Comparison of ENCODE assay signal across 8 cellular contexts in the genomic region with DNA sequence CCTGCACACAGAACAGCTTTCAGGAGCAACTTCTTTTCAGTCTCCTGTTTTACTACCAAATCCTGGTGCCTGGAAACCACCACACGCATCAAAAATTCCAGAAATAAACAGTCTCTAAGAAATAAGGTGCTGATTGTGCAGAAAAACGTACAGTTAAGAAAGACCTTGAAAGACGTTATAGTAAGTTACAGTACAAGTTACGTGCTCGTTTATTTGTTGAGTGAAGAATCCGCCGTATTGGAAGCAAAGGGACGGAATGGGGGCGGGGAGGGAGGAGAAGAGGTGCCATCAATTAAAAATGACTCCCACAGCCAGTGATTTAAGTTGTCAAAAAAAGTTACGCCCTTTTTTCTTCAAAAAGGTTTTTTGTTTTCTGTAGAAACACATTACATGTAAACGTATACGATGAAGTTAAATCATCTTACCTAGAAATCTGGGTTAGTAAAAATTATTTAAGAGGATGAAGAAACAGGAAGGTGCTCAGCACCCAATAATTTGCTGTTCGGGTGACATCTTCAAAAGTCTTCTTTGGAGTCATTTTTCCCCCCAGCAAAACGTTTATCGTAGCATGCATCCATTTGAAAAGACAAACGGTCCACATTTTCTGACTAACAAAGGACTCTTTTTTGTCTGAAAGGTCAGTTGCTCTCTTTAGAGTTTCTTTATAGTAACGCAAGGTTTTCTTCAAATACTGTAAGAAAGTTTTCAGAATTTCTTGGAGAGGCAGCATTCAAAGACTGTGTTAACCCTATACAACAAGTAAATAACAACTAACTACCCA. TPM values are rescaled to one million over a fixed set of nuclear protein-coding genes. Genes with fewer than 3 reads are reported as not detected.
DNase-seq lines count a peak whose midpoint lies in the region; ATAC-seq and TF ChIP-seq lines count a peak whose summit lies in the region.

No MANE protein-coding gene starts in this region.

- ATAC-seq in naive B cell (ENCODE audit: low read depth in 2 of 2) (no peak), GM19395 (IDR thresholded peaks at IDR 0.05; ENCODE audit: unreplicated experiment) (no peak)

- POLR2A ChIA-PET in AG04449 (lab: Yijun Ruan, JAX), result interaction anchor here (0.9 to 1.9 kb wide), 4 partner anchors 19 to 88 kb away, joined by 3 to 5 read pairs (median 4); no protein-coding TSS in a partner anchor

- H3K4me3 ChIP-seq in AG04449 (ENCODE audit: low read depth, low read length) (peak overlapping the region; percentile 77), coronary artery (peak overlapping the region; percentile 95)
- H3K4me3 ChIP-seq in Jurkat, Clone E6-1 (ENCODE audit: low read length), result peak overlapping the region; percentile 60

- CTCF ChIA-PET in AG04449 (lab: Yijun Ruan, JAX), result interaction anchor here (1.0 to 1.1 kb wide), 2 partner anchors 9 to 48 kb away, joined by 4 to 7 read pairs; no protein-coding TSS in a partner anchor

- DNase-seq in AG04449 (ENCODE audit: low read depth, low spot score) (no peak), coronary artery (ENCODE audit: low spot score) (no peak), naive B cell (no peak), AML-193 (lab: John Stamatoyannopoulos, UW) (no peak), NOMO-1 (lab: John Stamatoyannopoulos, UW; ENCODE audit: unreplicated experiment in 2 of 2) (no peak), erythroblast (lab: John Stamatoyannopoulos, UW) (no peak)
- no peak for DNase-seq in Jurkat, Clone E6-1 (ENCODE audit: low read depth, low spot score)

- H3K27ac ChIP-seq in coronary artery, result peak overlapping the region; percentile 97 to 99

- H3K4me1 Mint-ChIP-seq in naive B cell, result peaks cover 14 to 31% (median 23%) of the 10 kb centered on the region in 3 donors

- TF ChIP-seq CTCF in AG04449 (IDR thresholded peaks at IDR 0.05; ENCODE audit: insufficient read depth, low read length, missing control alignments), result no peak
- TF ChIP-seq CTCF in coronary artery (IDR thresholded peaks at IDR 0.05), result no peak

- H3K9me3 Mint-ChIP-seq in naive B cell, result no peaks in the 10 kb centered on the region

- H3K36me3 Mint-ChIP-seq in naive B cell, result no peaks in the 10 kb centered on the region

- H3K27me3 Mint-ChIP-seq in naive B cell, result peaks cover 24 to 28% (median 26%) of the 10 kb centered on the region in 3 donors

- peak overlapping the region in 5 of 6 donors; percentile 44 to 87 (median 78) for H3K27ac Mint-ChIP-seq in naive B cell

- peak overlapping the region; percentile 87 to 98 (median 92) for H3K4me3 Mint-ChIP-seq in naive B cell

- no peak for TF ChIP-seq POLR2A in erythroblast (IDR thresholded peaks at IDR 0.05; ENCODE audit: low read length)

RNA-seq across cellular contexts. Expression of gene UACA, which starts 0.8 kb away (rescaled TPM):
- 14.9 TPM for polyA plus RNA-seq in Jurkat, Clone E6-1 (2012; ENCODE audit: insufficient read depth, insufficient read length)
- polyA plus RNA-seq in naive B cell (ENCODE audit: low read depth in 6 of 6), result 10 to 100 TPM in 2 of 6 donors, 1 to 10 TPM in 4; 2.0 to 14.9 (median 8.5) TPM
